8 cellular contexts compared by ENCODE assay signal in genomic region chr22:26656896-26657851, GRCh38. TPM values are rescaled to one million over a fixed set of nuclear protein-coding genes. Genes with fewer than 3 reads are reported as not detected.
DNase-seq lines count a peak whose midpoint lies in the region; ATAC-seq, FAIRE-seq and TF ChIP-seq lines count a peak whose summit lies in the region.

TSS of gene MIAT (plus strand) at chr22:26657588.

- DNase-seq in GM12865 (ENCODE audit: low read depth) (peak; percentile 63), NCI-H1105 treated with DMSO at 0.1 percent for 48 hours (lab: John Stamatoyannopoulos, UW) (peak; percentile 53), nucleus accumbens (lab: John Stamatoyannopoulos, UW) (peak in 37 of 56 donors; percentile 12 to 79 (median 46)), kidney (no peak)
- DNase-seq in activated CD8-positive, alpha-beta memory T cell treated with anti-CD3 and anti-CD28 coated beads, Interleukin-2, amount 10 ng/mL, durations not matched to agents 7 days and 5 days = peak; percentile 90

- H3K27ac Mint-ChIP-seq in activated CD8-positive, alpha-beta memory T cell treated with anti-CD3 and anti-CD28 coated beads, Interleukin-2, amount 10 ng/mL, durations not matched to agents 7 days and 5 days = peak within 1 kb of the TSS; percentile 90

- H3K27ac ChIP-seq in esophagus (ENCODE audit: low read depth in 2 of 2, low read length in 1 of 2) (peak within 1 kb of the TSS in 1 of 2 donors; percentile 6), kidney (ENCODE audit: low read depth in 2 of 2, low read length in 2 of 2) (no peak within 1 kb of the TSS)

- 2 to 3% methylated on average over 61 to 62 of the region's 62 CpGs for WGBS in esophagus, 2 donors

- peak; percentile 90 for ATAC-seq in activated CD8-positive, alpha-beta memory T cell treated with anti-CD3 and anti-CD28 coated beads, Interleukin-2, amount 10 ng/mL, durations not matched to agents 7 days and 5 days
- ATAC-seq in HG03378 (IDR thresholded peaks at IDR 0.05; ENCODE audit: unreplicated experiment) = no peak
- no peak for ATAC-seq in HG03139 (IDR thresholded peaks at IDR 0.05; ENCODE audit: unreplicated experiment)

- no peak for FAIRE-seq in kidney (lab: Jason Lieb, UNC)

- H3K27me3 ChIP-seq in esophagus (ENCODE audit: control insufficient read depth in 1 of 2, insufficient read depth in 2 of 2, low read length in 2 of 2) = no peaks in the 10 kb centered on the region

- H3K9me3 Mint-ChIP-seq in activated CD8-positive, alpha-beta memory T cell treated with anti-CD3 and anti-CD28 coated beads, Interleukin-2, amount 10 ng/mL, durations not matched to agents 7 days and 5 days (ENCODE audit: low read depth) = no peaks in the 10 kb centered on the region

- H3K27me3 Mint-ChIP-seq in activated CD8-positive, alpha-beta memory T cell treated with anti-CD3 and anti-CD28 coated beads, Interleukin-2, amount 10 ng/mL, durations not matched to agents 7 days and 5 days = peaks cover 4% of the 10 kb centered on the region

- H3K9me3 ChIP-seq in esophagus (ENCODE audit: control insufficient read depth in 2 of 2, insufficient read depth in 1 of 2, low read depth in 1 of 2, low read length in 1 of 2) (no peaks in the 10 kb centered on the region), kidney (ENCODE audit: control insufficient read depth in 1 of 2, low read length in 2 of 2) (no peaks in the 10 kb centered on the region)

- H3K9ac ChIP-seq in kidney (ENCODE audit: low read length in 2 of 2) = no peak within 1 kb of the TSS

- H3K4me1 Mint-ChIP-seq in activated CD8-positive, alpha-beta memory T cell treated with anti-CD3 and anti-CD28 coated beads, Interleukin-2, amount 10 ng/mL, durations not matched to agents 7 days and 5 days = peaks cover 31% of the 10 kb centered on the region

- TF ChIP-seq CTCF in GM12865 (IDR thresholded peaks at IDR 0.05; ENCODE audit: insufficient read depth, low read depth, low read length, missing control alignments) (no peak), kidney (IDR thresholded peaks at IDR 0.05; ENCODE audit: borderline replicate concordance, extremely low read depth, insufficient read depth) (no peak)

- peaks cover 2 to 13% of the 10 kb centered on the region in 2 donors for H3K4me1 ChIP-seq in esophagus (ENCODE audit: control insufficient read depth in 2 of 2, insufficient read depth in 2 of 2, low read length in 1 of 2)
- H3K4me1 ChIP-seq in kidney (ENCODE audit: control insufficient read depth in 1 of 2, insufficient read depth in 1 of 2, low read depth in 1 of 2, low read length in 2 of 2) = peaks cover 0 to 6% of the 10 kb centered on the region in 2 donors

- intact Hi-C loops in kidney (cut with DNase I) = no loop called here

- CTCF ChIA-PET in activated CD8-positive, alpha-beta memory T cell treated with anti-CD3 and anti-CD28 coated beads, Interleukin-2, amount 10 ng/mL, durations not matched to agents 7 days and 5 days (lab: Charles Lee) = interaction anchor here (0.6 to 2.6 kb wide), 9 partner anchors 8 to 175 kb away, joined by 3 to 14 read pairs (median 5); no protein-coding TSS in a partner anchor

- peak within 1 kb of the TSS; percentile 86 for H3K4me3 Mint-ChIP-seq in activated CD8-positive, alpha-beta memory T cell treated with anti-CD3 and anti-CD28 coated beads, Interleukin-2, amount 10 ng/mL, durations not matched to agents 7 days and 5 days

- H3K4me3 ChIP-seq in GM12865 (ENCODE audit: low read depth, low read length) = peak within 1 kb of the TSS; percentile 64
- peak within 1 kb of the TSS; percentile 16 to 31 for H3K4me3 ChIP-seq in esophagus (ENCODE audit: low read depth in 1 of 2, low read length in 2 of 2)
- no peak within 1 kb of the TSS for H3K4me3 ChIP-seq in kidney (ENCODE audit: low read length in 2 of 2)

- peaks cover 1% of the 10 kb centered on the region for H3K36me3 Mint-ChIP-seq in activated CD8-positive, alpha-beta memory T cell treated with anti-CD3 and anti-CD28 coated beads, Interleukin-2, amount 10 ng/mL, durations not matched to agents 7 days and 5 days

- H3K36me3 ChIP-seq in esophagus (ENCODE audit: control insufficient read depth in 2 of 2, insufficient read depth in 2 of 2, low read length in 1 of 2) (no peaks in the 10 kb centered on the region), kidney (ENCODE audit: control insufficient read depth in 1 of 2, insufficient read depth in 2 of 2, low read length in 2 of 2) (no peaks in the 10 kb centered on the region)

RNA-seq across cellular contexts. Expression of gene MIAT, which starts in this region (rescaled TPM):
- total RNA-seq in activated CD8-positive, alpha-beta memory T cell treated with anti-CD3 and anti-CD28 coated beads, Interleukin-2, amount 10 ng/mL, durations not matched to agents 7 days and 5 days = 100 to 1,000 TPM in 1 of 2 experiments, 10 to 100 TPM in 1; 66.5 to 125 TPM
- polyA plus RNA-seq in esophagus (under 1 TPM; 0.49 to 0.55 TPM), kidney (ENCODE audit: insufficient read depth, low read depth, low replicate concordance) (0.04 TPM)
- total RNA-seq in kidney = 6.8 TPM

Comparison
In these comparisons a context has a peak if more than half of its experiments do, and no peak if none do; other contexts are left out.
1. H3K4me3 ChIP-seq: peak in GM12865 (single experiment) and esophagus (2 of 2); none in kidney (0 of 2).